ENCODE assay signal across 35 cellular contexts in the genomic region with DNA sequence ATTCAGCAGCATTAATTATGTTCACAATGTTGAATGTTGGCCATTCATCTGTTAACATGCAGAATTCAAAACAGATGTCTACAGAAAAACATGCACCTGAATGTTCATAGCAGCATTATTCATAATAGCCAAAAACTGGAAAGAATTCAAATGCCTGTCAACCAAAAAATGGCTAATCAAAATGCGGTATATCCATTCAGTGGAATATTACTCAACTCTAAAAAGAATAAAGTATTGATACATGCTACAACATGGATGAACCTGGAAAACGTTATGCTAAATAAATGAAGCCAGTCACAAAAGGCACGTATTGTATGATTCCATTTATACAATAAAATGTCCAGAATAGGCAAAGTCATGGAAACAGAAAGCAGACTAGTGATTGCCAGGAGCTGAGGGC.
"Had no signal": no experiment of that assay in that cellular context is flagged by ENCODE, and none has a peak within 500 bp of the region (broad histone marks: within the 10 kb centered on the region; RNA-seq: fewer than 3 reads in every experiment).

No MANE protein-coding gene starts in this region.

- H3K9ac ChIP-seq: KMS-11 had no signal

- H3K9me3 ChIP-seq: MG63 had no signal

- H3K27me3 ChIP-seq: MG63 had no signal

- H3K27ac ChIP-seq: KMS-11 had no signal

- DNase-seq: Karpas-422, Kasumi-1, MG63, MV-4-11, NCI-H1048, NCI-H1092, NCI-H1092 treated with DMSO at 0.1 percent for 48 hours, NCI-H1105, NCI-H1105 treated with DMSO at 0.1 percent for 48 hours, NCI-H1417, NCI-H1417 treated with DMSO at 0.1 percent for 48 hours, NCI-H1436, NCI-H1436 treated with DMSO at 0.1 percent for 48 hours, NCI-H146, NCI-H1694, NCI-H1694 treated with DMSO at 0.1 percent for 48 hours, NCI-H187, NCI-H187 treated with DMSO at 0.1 percent for 48 hours, NCI-H1930, NCI-H2029, NCI-H2029 treated with DMSO at 0.1 percent for 48 hours, NCI-H2081, NCI-H2081 treated with DMSO at 0.1 percent for 48 hours, NCI-H2107, NCI-H2171, NCI-H2171 treated with DMSO at 0.1 percent for 48 hours, NCI-H2227 treated with DMSO at 0.1 percent for 48 hours, NCI-H226, NCI-H345, NCI-H446, NCI-H446 treated with DMSO at 0.1 percent for 48 hours, NCI-H510A, NCI-H510A treated with DMSO at 0.1 percent for 48 hours, NCI-H524 had no signal

- H3K4me2 ChIP-seq: KMS-11 had no signal

- H3K4me3 ChIP-seq: MG63 had no signal
